8 cellular contexts compared by ENCODE assay signal in the genomic region with DNA sequence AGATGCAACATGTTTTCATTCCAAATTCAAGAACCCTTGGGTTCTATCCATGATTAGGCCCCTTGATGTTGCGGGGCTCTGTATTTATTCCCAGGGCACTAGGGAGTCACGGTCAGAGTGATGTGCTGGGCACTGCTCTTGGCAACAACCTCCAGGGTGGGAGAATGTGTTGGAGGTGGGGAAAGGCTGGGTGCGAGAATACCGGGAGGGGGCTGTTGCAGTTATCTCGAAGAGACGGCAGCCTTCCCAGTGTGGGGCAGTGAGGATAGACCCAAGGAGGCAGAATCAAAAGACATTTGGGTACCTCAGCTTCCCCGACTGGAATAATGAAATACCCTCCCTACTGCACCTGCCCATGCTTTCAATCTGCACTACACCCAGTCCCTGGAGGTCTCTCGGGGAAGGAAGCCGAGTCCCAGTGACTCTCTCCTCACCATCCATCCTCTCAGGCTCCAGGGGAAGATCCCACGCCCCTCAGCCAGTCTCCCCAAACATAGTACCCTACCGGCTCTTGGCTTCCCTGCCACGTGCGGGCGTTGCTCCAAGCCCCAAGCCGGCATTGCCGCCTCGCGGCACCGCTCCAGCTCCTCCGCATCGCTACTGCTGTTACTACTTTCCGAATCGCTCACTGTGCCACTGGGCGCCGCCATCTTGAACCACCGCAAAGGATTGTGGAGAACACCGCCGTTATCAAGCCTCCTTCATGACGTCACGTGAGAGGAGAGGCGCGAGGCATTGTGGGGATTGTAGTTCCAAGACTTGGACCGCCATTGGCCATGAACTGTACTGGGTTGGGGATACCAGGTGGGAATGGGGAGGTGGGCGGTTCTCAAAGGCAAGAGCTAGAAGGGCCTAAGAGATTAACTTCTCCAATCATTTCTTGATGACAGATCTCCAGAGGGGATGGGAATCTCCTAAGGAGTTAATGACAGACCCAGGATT. TPM values are rescaled to one million over a fixed set of nuclear protein-coding genes. Genes with fewer than 3 reads are reported as not detected.
DNase-seq lines count a peak whose midpoint lies in the region; ATAC-seq and TF ChIP-seq lines count a peak whose summit lies in the region.

A gene with protein sequence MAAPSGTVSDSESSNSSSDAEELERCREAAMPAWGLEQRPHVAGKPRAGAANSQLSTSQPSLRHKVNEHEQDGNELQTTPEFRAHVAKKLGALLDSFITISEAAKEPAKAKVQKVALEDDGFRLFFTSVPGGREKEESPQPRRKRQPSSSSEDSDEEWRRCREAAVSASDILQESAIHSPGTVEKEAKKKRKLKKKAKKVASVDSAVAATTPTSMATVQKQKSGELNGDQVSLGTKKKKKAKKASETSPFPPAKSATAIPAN (minus strand): TSS at position 663 of the 942 bp plus-strand sequence. CDS start 13 bp downstream, at position 650.

- H3K27me3 Mint-ChIP-seq in T-helper 2 cell treated with Interferon-gamma antibody and Interleukin-4, amounts not matched to agents 5 μg/mL and 100 μg/mL, for 36 hours (ENCODE audit: low read depth), result no peaks in the 10 kb centered on the region

- intact Hi-C loops in ascending aorta (cut with DNase I) (loop anchor here (5.0 kb wide), 1 partner anchor 369 kb away; no protein-coding TSS in a partner anchor), aorta (cut with DNase I) (no loop called here)

- peaks cover 11% of the 10 kb centered on the region for H3K36me3 Mint-ChIP-seq in T-helper 2 cell treated with Interferon-gamma antibody and Interleukin-4, amounts not matched to agents 5 μg/mL and 100 μg/mL, for 36 hours (ENCODE audit: low read depth)

- no peaks in the 10 kb centered on the region for H3K4me1 ChIP-seq in ascending aorta
- no peaks in the 10 kb centered on the region for H3K4me1 ChIP-seq in aorta (ENCODE audit: control insufficient read depth in 1 of 2, insufficient read depth in 2 of 2, low read length in 2 of 2)

- no peaks in the 10 kb centered on the region for H3K27me3 ChIP-seq in ascending aorta
- no peaks in the 10 kb centered on the region for H3K27me3 ChIP-seq in aorta (ENCODE audit: control insufficient read depth in 1 of 2, insufficient read depth in 2 of 2, low read length in 1 of 2)

- H3K4me1 Mint-ChIP-seq in T-helper 2 cell treated with Interferon-gamma antibody and Interleukin-4, amounts not matched to agents 5 μg/mL and 100 μg/mL, for 36 hours (ENCODE audit: low read depth), result peaks cover 10% of the 10 kb centered on the region

- peaks cover 0 to 12% of the 10 kb centered on the region in 2 donors for H3K36me3 ChIP-seq in ascending aorta
- H3K36me3 ChIP-seq in aorta (ENCODE audit: control insufficient read depth in 1 of 2, insufficient read depth in 2 of 2, low read length in 1 of 2), result no peaks in the 10 kb centered on the region

- H3K27ac Mint-ChIP-seq in T-helper 2 cell treated with Interferon-gamma antibody and Interleukin-4, amounts not matched to agents 5 μg/mL and 100 μg/mL, for 36 hours, result peak within 1 kb of the TSS; percentile 93

- H3K4me3 ChIP-seq in ascending aorta (peak within 1 kb of the TSS; percentile 72 to 81), aorta (ENCODE audit: low read length in 2 of 2) (peak within 1 kb of the TSS; percentile 82 to 90)

- DNase-seq in NCI-H2029 (lab: John Stamatoyannopoulos, UW), result peak; percentile 89
- DNase-seq in T-helper 2 cell treated with Interferon-gamma antibody and Interleukin-4, amounts not matched to agents 5 μg/mL and 100 μg/mL, for 36 hours (ENCODE audit: low spot score), result peak; percentile 92
- peak; percentile 69 to 95 for DNase-seq in ascending aorta (ENCODE audit: low spot score in 2 of 2)
- peak; percentile 89 for DNase-seq in hepatic stellate cell (ENCODE audit: low spot score)
- peak; percentile 80 for DNase-seq in renal cortical epithelial cell (ENCODE audit: low read depth)
- peak; percentile 92 to 96 for DNase-seq in aorta

- ATAC-seq in GM18508 (IDR thresholded peaks at IDR 0.05; ENCODE audit: insufficient read depth, unreplicated experiment), result peak; percentile 75
- ATAC-seq in HG02981 (IDR thresholded peaks at IDR 0.05; ENCODE audit: unreplicated experiment), result peak; percentile 95
- ATAC-seq in aorta (ENCODE audit: low FRiP score), result peak; percentile 96

- H3K9me3 ChIP-seq in ascending aorta (no peaks in the 10 kb centered on the region), aorta (ENCODE audit: control insufficient read depth, low read length) (no peaks in the 10 kb centered on the region)

- WGBS in aorta, 2 donors, result 1% methylated on average over 33 to 34 of the region's 34 CpGs

- H3K27ac ChIP-seq in ascending aorta, result peak within 1 kb of the TSS; percentile 58 to 70
- peak within 1 kb of the TSS in 1 of 2 donors; percentile 11 for H3K27ac ChIP-seq in aorta (ENCODE audit: low read depth in 1 of 2, low read length in 2 of 2)

- H3K9me3 Mint-ChIP-seq in T-helper 2 cell treated with Interferon-gamma antibody and Interleukin-4, amounts not matched to agents 5 μg/mL and 100 μg/mL, for 36 hours, result no peaks in the 10 kb centered on the region

- no peak for TF ChIP-seq CTCF in ascending aorta (IDR thresholded peaks at IDR 0.05)

- H3K4me3 Mint-ChIP-seq in T-helper 2 cell treated with Interferon-gamma antibody and Interleukin-4, amounts not matched to agents 5 μg/mL and 100 μg/mL, for 36 hours, result peak within 1 kb of the TSS; percentile 95

RNA-seq across cellular contexts. Expression of the gene that starts here (rescaled TPM):
- total RNA-seq in ascending aorta, result 47.1 TPM
- 11.5 and 20.1 TPM in 2 replicates for total RNA-seq in renal cortical epithelial cell
- total RNA-seq in aorta, result 10 to 100 TPM; 11.6 to 15.7 TPM
- 10 to 100 TPM; 11.3 to 15.4 TPM for polyA plus RNA-seq in aorta
